10 cellular contexts compared by ENCODE assay signal in the genomic region with DNA sequence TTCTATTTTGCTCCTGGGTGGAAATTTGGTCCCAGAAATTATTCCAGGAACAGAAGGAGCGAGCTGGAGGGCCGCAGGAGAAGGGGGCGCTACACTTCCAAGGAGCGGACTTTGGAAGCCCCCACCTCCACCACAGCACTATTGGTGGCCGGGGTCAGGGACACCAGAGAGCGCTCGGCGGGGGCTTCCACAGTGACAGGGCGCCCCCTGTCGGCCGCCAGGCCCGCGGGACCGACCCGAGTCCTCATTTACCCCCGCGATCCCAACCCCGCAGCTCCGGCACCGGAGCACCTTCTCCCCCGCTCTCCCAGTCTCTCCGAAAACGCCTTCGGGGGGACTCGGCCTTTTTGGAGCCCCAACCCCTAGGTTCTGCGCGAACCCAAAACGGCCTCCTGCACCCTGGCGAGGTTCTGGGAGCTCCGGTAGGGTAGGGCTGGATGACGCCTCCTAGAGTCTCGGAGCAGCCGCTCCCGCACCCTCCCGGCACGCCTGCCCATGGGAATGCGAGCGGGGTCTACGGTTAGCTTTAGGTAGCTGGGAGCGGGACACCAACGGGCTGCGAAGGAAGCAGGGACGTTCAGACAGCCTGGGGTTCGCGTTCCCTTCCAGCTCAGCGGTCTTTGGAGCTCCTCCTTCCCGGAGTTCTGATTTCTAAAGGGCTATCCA. TPM values are rescaled to one million over a fixed set of nuclear protein-coding genes. Genes with fewer than 3 reads are reported as not detected.
A peak's percentile ranks its signal among the peaks of the same experiment; 100 is the strongest.
DNase-seq lines count a peak whose midpoint lies in the region; TF ChIP-seq lines count a peak whose summit lies in the region.
"Had no signal": no experiment of that assay in that cellular context is flagged by ENCODE, and none has a peak within 500 bp of the region (broad histone marks: within the 10 kb centered on the region; RNA-seq: fewer than 3 reads in every experiment).

No MANE protein-coding gene starts in this region.

- H3K36me3 ChIP-seq in hepatocyte (replicated peaks; ENCODE audit: insufficient read depth, low read depth) (no peaks in the 10 kb centered on the region), tibial nerve (no peaks in the 10 kb centered on the region), OCI-LY7 (ENCODE audit: insufficient read depth, low read length) (no peaks in the 10 kb centered on the region)

- no peak overlapping the region for H3K27ac ChIP-seq in hepatocyte
- H3K27ac ChIP-seq in tibial nerve = no peak overlapping the region
- no peak overlapping the region for H3K27ac ChIP-seq in OCI-LY7 (ENCODE audit: low read depth, low read length, poor library complexity, severe bottlenecking)

- peaks cover 1% of the 10 kb centered on the region for H3K36me3 Mint-ChIP-seq in activated CD4-positive, alpha-beta memory T cell treated with anti-CD3 and anti-CD28 coated beads for 36 hours
- H3K36me3 Mint-ChIP-seq in activated CD4-positive, alpha-beta memory T cell treated with anti-CD3 and anti-CD28 coated beads, Interleukin-2, amount 10 ng/mL, durations not matched to agents 7 days and 5 days (ENCODE audit: low read depth) = peaks cover 1% of the 10 kb centered on the region

- H3K4me2 ChIP-seq in hepatocyte (peak overlapping the region; percentile 85), OCI-LY7 (ENCODE audit: low read length) (no peak overlapping the region)

- H3K4me1 ChIP-seq in hepatocyte (ENCODE audit: insufficient read depth) (peaks cover 20% of the 10 kb centered on the region), tibial nerve (peaks cover 0 to 45% (median 3%) of the 10 kb centered on the region in 4 donors), OCI-LY7 (ENCODE audit: insufficient read depth, low read length, poor library complexity, severe bottlenecking) (no peaks in the 10 kb centered on the region)

- H3K79me2 ChIP-seq in hepatocyte (peaks cover 5% of the 10 kb centered on the region), OCI-LY7 (ENCODE audit: insufficient read depth, low read depth, low read length) (no peaks in the 10 kb centered on the region)

- peak; percentile 13 for DNase-seq in activated CD4-positive, alpha-beta memory T cell treated with anti-CD3 and anti-CD28 coated beads for 36 hours
- DNase-seq in activated CD4-positive, alpha-beta memory T cell treated with anti-CD3 and anti-CD28 coated beads, Interleukin-2, amount 10 ng/mL, durations not matched to agents 7 days and 5 days = no peak
- peak; percentile 46 for DNase-seq in SK-MEL-5 (ENCODE audit: low read depth, low spot score)
- peak; percentile 81 for DNase-seq in hepatocyte (ENCODE audit: low spot score)
- DNase-seq in tibial nerve (ENCODE audit: low spot score in 2 of 2) = peak in 1 of 2 donors; percentile 23
- DNase-seq in posterior vena cava (ENCODE audit: low spot score) = no peak
- DNase-seq in stimulated activated CD4-positive, alpha-beta T cell treated with anti-CD3 and anti-CD28 coated beads, Interleukin-12 subunit alpha, Interleukin-12 subunit beta, amount 100 ng/mL, for 4 hours = no peak
- DNase-seq in OCI-LY7 (ENCODE audit: low spot score) = no peak
- DNase-seq: NCI-H1694 treated with DMSO at 0.1 percent for 48 hours had no signal

- POLR2A ChIA-PET in activated CD4-positive, alpha-beta memory T cell treated with anti-CD3 and anti-CD28 coated beads for 36 hours (lab: Charles Lee) = no interaction called here
- POLR2A ChIA-PET in activated CD4-positive, alpha-beta memory T cell treated with anti-CD3 and anti-CD28 coated beads, Interleukin-2, amount 10 ng/mL, durations not matched to agents 7 days and 5 days (lab: Charles Lee) = no interaction called here
- POLR2A ChIA-PET in OCI-LY7 (lab: Charles Lee) = no interaction called here

- no peaks in the 10 kb centered on the region for H4K20me1 ChIP-seq in hepatocyte (ENCODE audit: insufficient read depth, poor library complexity, severe bottlenecking)
- H4K20me1 ChIP-seq in OCI-LY7 (ENCODE audit: insufficient read depth, low read length) = no peaks in the 10 kb centered on the region

- H3K9me2 ChIP-seq in hepatocyte (replicated peaks; ENCODE audit: insufficient read depth) (no peaks in the 10 kb centered on the region), OCI-LY7 (ENCODE audit: insufficient read depth, low read length) (no peaks in the 10 kb centered on the region)

- H2AFZ ChIP-seq in hepatocyte (peak overlapping the region; percentile 47), OCI-LY7 (ENCODE audit: low read length) (no peak overlapping the region)

- in situ Hi-C loops in SK-MEL-5 (cut with HindIII; ENCODE audit: low pct_unique_long_range_greater_than_20kb, low sequenced_read_pairs) = no loop called here

- intact Hi-C loops in activated CD4-positive, alpha-beta memory T cell treated with anti-CD3 and anti-CD28 coated beads for 36 hours (cut with micrococcal nuclease) = loop anchor here (2.0 to 10.0 kb wide), 2 partner anchors 246 to 882 kb away; partner anchors contain the start of gene PAX1
- intact Hi-C loops in posterior vena cava (cut with DNase I) (no loop called here), OCI-LY7 (cut with micrococcal nuclease; ENCODE audit: unreplicated experiment) (no loop called here)

- H3K27me3 ChIP-seq in hepatocyte = peaks cover 95% of the 10 kb centered on the region
- H3K27me3 ChIP-seq in tibial nerve = peaks cover 0 to 94% of the 10 kb centered on the region in 2 donors

- no peak overlapping the region for H3K4me3 Mint-ChIP-seq in activated CD4-positive, alpha-beta memory T cell treated with anti-CD3 and anti-CD28 coated beads for 36 hours
- no peak overlapping the region for H3K4me3 Mint-ChIP-seq in activated CD4-positive, alpha-beta memory T cell treated with anti-CD3 and anti-CD28 coated beads, Interleukin-2, amount 10 ng/mL, durations not matched to agents 7 days and 5 days

- BruUV-seq in OCI-LY7 (replicated peaks; lab: Mats Ljungman, UMichigan) = no TSS peak

- peaks cover 40% of the 10 kb centered on the region for H3K27me3 Mint-ChIP-seq in activated CD4-positive, alpha-beta memory T cell treated with anti-CD3 and anti-CD28 coated beads for 36 hours
- peaks cover 35% of the 10 kb centered on the region for H3K27me3 Mint-ChIP-seq in activated CD4-positive, alpha-beta memory T cell treated with anti-CD3 and anti-CD28 coated beads, Interleukin-2, amount 10 ng/mL, durations not matched to agents 7 days and 5 days

- TF ChIP-seq POLR2A in tibial nerve (IDR thresholded peaks at IDR 0.05) = no peak

- no peaks in the 10 kb centered on the region for H3K9me3 Mint-ChIP-seq in activated CD4-positive, alpha-beta memory T cell treated with anti-CD3 and anti-CD28 coated beads for 36 hours
- no peaks in the 10 kb centered on the region for H3K9me3 Mint-ChIP-seq in activated CD4-positive, alpha-beta memory T cell treated with anti-CD3 and anti-CD28 coated beads, Interleukin-2, amount 10 ng/mL, durations not matched to agents 7 days and 5 days

- no peaks in the 10 kb centered on the region for H3K4me1 Mint-ChIP-seq in activated CD4-positive, alpha-beta memory T cell treated with anti-CD3 and anti-CD28 coated beads for 36 hours (ENCODE audit: low read depth)
- no peaks in the 10 kb centered on the region for H3K4me1 Mint-ChIP-seq in activated CD4-positive, alpha-beta memory T cell treated with anti-CD3 and anti-CD28 coated beads, Interleukin-2, amount 10 ng/mL, durations not matched to agents 7 days and 5 days

- no peak overlapping the region for H3K27ac Mint-ChIP-seq in activated CD4-positive, alpha-beta memory T cell treated with anti-CD3 and anti-CD28 coated beads for 36 hours
- H3K27ac Mint-ChIP-seq in activated CD4-positive, alpha-beta memory T cell treated with anti-CD3 and anti-CD28 coated beads, Interleukin-2, amount 10 ng/mL, durations not matched to agents 7 days and 5 days = no peak overlapping the region

- no peak overlapping the region for H3K4me3 ChIP-seq in hepatocyte
- no peak overlapping the region for H3K4me3 ChIP-seq in tibial nerve
- H3K4me3 ChIP-seq in OCI-LY7 (ENCODE audit: low read depth, low read length, poor library complexity, severe bottlenecking) = no peak overlapping the region

- CTCF ChIA-PET in activated CD4-positive, alpha-beta memory T cell treated with anti-CD3 and anti-CD28 coated beads for 36 hours (lab: Charles Lee) = interaction anchor here (1.1 kb wide), 1 partner anchor 248 kb away, joined by 5 read pairs; no protein-coding TSS in a partner anchor
- CTCF ChIA-PET in activated CD4-positive, alpha-beta memory T cell treated with anti-CD3 and anti-CD28 coated beads, Interleukin-2, amount 10 ng/mL, durations not matched to agents 7 days and 5 days (lab: Charles Lee) = interaction anchor here (0.6 to 1.7 kb wide), 3 partner anchors 248 to 866 kb away, joined by 3 to 8 read pairs (median 4); no protein-coding TSS in a partner anchor
- CTCF ChIA-PET in OCI-LY7 (lab: Charles Lee; ENCODE audit: unreplicated experiment) = no interaction called here

- H3K9me3 ChIP-seq in hepatocyte (ENCODE audit: low read depth) = no peaks in the 10 kb centered on the region
- no peaks in the 10 kb centered on the region for H3K9me3 ChIP-seq in tibial nerve
- no peaks in the 10 kb centered on the region for H3K9me3 ChIP-seq in OCI-LY7 (ENCODE audit: low read length)

- 3% methylated on average over 39 of the region's 47 CpGs for WGBS in hepatocyte (ENCODE audit: low lambda C conversion rate, missing lambda C conversion rate)
- WGBS in tibial nerve, 2 donors = 4% methylated on average over 26 to 47 of the region's 47 CpGs

- no peak for TF ChIP-seq EP300 in tibial nerve (IDR thresholded peaks at IDR 0.05)

- TF ChIP-seq CTCF in hepatocyte (IDR thresholded peaks at IDR 0.05; ENCODE audit: poor library complexity) (peak; percentile 73), tibial nerve (IDR thresholded peaks at IDR 0.05) (peak in 4 of 5 experiments; percentile 29 to 40 (median 34)), OCI-LY7 (conservative IDR thresholded peaks at IDR 0.05; ENCODE audit: low read length) (no peak)

RNA-seq across cellular contexts. Expression of gene FOXA2, which starts 2.4 kb away (rescaled TPM):
- not detected for total RNA-seq in activated CD4-positive, alpha-beta memory T cell treated with anti-CD3 and anti-CD28 coated beads for 36 hours
- total RNA-seq in activated CD4-positive, alpha-beta memory T cell treated with anti-CD3 and anti-CD28 coated beads, Interleukin-2, amount 10 ng/mL, durations not matched to agents 7 days and 5 days = not detected
- not detected in 2 replicates for total RNA-seq in SK-MEL-5 (2014; rRNA removed; shearing (Covaris generic))
- polyA plus RNA-seq in SK-MEL-5 (2015; cell fraction: cytosol; rRNA removed) = not detected in 2 replicates
- polyA plus RNA-seq in SK-MEL-5 (2015; cell fraction: nucleus; rRNA removed) = not detected in 2 replicates
- total RNA-seq in hepatocyte (7.9 and 11.1 TPM in 2 replicates), tibial nerve (under 1 TPM in 1 of 4 donors, not detected in 3; 0.60 TPM), posterior vena cava (not detected), OCI-LY7 (2022) (not detected in 2 replicates)
- polyA plus RNA-seq in hepatocyte = 13.3 and 17.5 TPM in 2 replicates
- not detected in 2 replicates for total RNA-seq in OCI-LY7 (2014; rRNA removed; shearing (Covaris generic))
- total RNA-seq: dermis microvascular lymphatic vessel endothelial cell had no signal

Comparison
In these comparisons a context has a peak if more than half of its experiments do, and no peak if none do; other contexts are left out.
1. DNase-seq: peak in activated CD4-positive, alpha-beta memory T cell treated with anti-CD3 and anti-CD28 coated beads for 36 hours (single experiment), SK-MEL-5 (single experiment) and hepatocyte (single experiment); none in activated CD4-positive, alpha-beta memory T cell treated with anti-CD3 and anti-CD28 coated beads, Interleukin-2, amount 10 ng/mL, durations not matched to agents 7 days and 5 days (single experiment), posterior vena cava (single experiment), stimulated activated CD4-positive, alpha-beta T cell treated with anti-CD3 and anti-CD28 coated beads, Interleukin-12 subunit alpha, Interleukin-12 subunit beta, amount 100 ng/mL, for 4 hours (single experiment) and OCI-LY7 (single experiment).